In genomic region chr12:1474567-1475153, GRCh38 we compare ENCODE assay signal across 8 cellular contexts.
DNase-seq lines count a peak whose midpoint lies in the region; ATAC-seq and TF ChIP-seq lines count a peak whose summit lies in the region.

No MANE protein-coding gene starts in this region.

- DNase-seq in GM03348 (ENCODE audit: low spot score), result peak; percentile 63
- peak; percentile 78 for DNase-seq in NT2/D1 (ENCODE audit: low read depth, low spot score)
- peak; percentile 93 for DNase-seq in fibroblast of gingiva (ENCODE audit: low read depth)
- no peak for DNase-seq in psoas muscle
- no peak for DNase-seq in hippocampal formation (lab: John Stamatoyannopoulos, UW)
- no peak for DNase-seq in inferior parietal cortex (ENCODE audit: extremely low spot score)

- no peaks in the 10 kb centered on the region for H3K27me3 ChIP-seq in NT2/D1 (ENCODE audit: insufficient read depth, insufficient read length)
- H3K27me3 ChIP-seq in psoas muscle (ENCODE audit: insufficient read depth in 3 of 3, low read length in 2 of 3), result no peaks in the 10 kb centered on the region

- WGBS in psoas muscle, 3 donors, result 57 to 62% (median 58%) methylated on average over 10 of the region's 10 CpGs

- no peak overlapping the region for H3K27ac ChIP-seq in psoas muscle

- H3K4me1 ChIP-seq in NT2/D1 (ENCODE audit: insufficient read depth, insufficient read length) (peaks cover 8% of the 10 kb centered on the region), psoas muscle (peaks cover 22% of the 10 kb centered on the region)

- ATAC-seq in psoas muscle (peak; percentile 46 to 60 (median 55)), GM18520 (IDR thresholded peaks at IDR 0.05; ENCODE audit: unreplicated experiment) (no peak), GM19395 (IDR thresholded peaks at IDR 0.05; ENCODE audit: unreplicated experiment) (no peak)

- intact Hi-C loops in psoas muscle (cut with DNase I), result no loop called here

- H3K36me3 ChIP-seq in NT2/D1 (ENCODE audit: insufficient read depth, insufficient read length, low read length) (no peaks in the 10 kb centered on the region), psoas muscle (ENCODE audit: insufficient read depth in 1 of 2, low read depth in 1 of 2) (no peaks in the 10 kb centered on the region)

- H3K4me3 ChIP-seq in NT2/D1 (ENCODE audit: insufficient read length, low read depth) (no peak overlapping the region), psoas muscle (no peak overlapping the region)

- peaks cover 23% of the 10 kb centered on the region for H3K9me3 ChIP-seq in NT2/D1 (ENCODE audit: insufficient read depth, low read length)
- H3K9me3 ChIP-seq in psoas muscle, result no peaks in the 10 kb centered on the region

- peak overlapping the region; percentile 21 for H3K9ac ChIP-seq in NT2/D1 (ENCODE audit: insufficient read length, low read depth)

- no peak for TF ChIP-seq CTCF in psoas muscle (IDR thresholded peaks at IDR 0.05)

Comparison
In these comparisons a context has a peak if more than half of its experiments do, and no peak if none do; other contexts are left out.
1. DNase-seq: peak in GM03348 (single experiment), NT2/D1 (single experiment) and fibroblast of gingiva (single experiment); none in psoas muscle (0 of 2), hippocampal formation (0 of 2) and inferior parietal cortex (single experiment).
2. ATAC-seq: peak in psoas muscle (4 of 4); none in GM18520 (single experiment) and GM19395 (single experiment).